In the genomic region with DNA sequence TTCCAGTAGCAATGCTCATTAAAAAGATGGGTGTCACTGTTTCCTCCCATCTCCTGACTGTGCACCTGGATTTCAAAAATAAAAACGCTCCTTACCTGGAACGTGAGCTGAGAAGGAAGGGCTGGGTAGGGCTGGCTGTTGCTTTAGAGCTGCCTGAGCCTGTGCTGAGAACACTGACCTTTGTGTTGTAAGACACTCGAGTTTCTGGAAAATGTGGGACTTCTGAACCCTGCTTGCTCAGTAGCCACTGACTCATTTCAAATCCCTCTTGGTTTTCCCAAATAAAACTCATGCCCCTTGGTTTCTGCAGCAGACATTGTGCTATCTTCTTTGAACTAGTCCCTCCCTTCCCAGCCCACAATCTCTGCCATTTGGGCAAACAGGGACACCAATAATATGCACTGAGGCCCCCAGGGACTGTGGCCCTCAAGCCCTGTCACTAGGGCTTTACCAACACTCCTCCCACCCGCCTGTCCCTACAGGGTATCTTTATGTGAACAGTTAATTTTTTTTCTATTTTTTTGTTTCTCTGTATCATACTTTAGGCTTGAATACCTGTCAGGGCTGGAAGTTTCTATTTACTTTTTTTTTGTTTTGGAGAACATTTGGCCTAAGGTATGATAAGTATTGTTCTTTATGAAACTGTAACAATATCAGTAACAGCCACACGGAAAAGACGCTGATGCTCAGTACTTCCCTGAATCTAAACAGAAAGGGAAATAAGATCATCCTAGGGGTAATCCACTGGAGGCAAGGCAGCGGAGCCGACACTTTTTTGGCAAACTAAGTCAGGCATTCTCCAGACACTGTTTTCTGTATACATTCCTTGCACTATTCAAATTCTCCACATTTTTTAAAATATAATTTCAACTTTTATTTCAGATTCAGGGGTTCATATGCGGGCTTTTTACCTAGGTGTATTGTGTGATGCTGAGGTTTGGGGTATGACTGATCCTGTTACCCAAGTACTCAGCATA, we compare ENCODE assay signal across 30 cellular contexts.
DNase-seq lines count a peak whose midpoint lies in the region; ATAC-seq and TF ChIP-seq lines count a peak whose summit lies in the region.
"Had no signal": no experiment of that assay in that cellular context is flagged by ENCODE, and none has a peak within 500 bp of the region (broad histone marks: within the 10 kb centered on the region; RNA-seq: fewer than 3 reads in every experiment).

No MANE protein-coding gene starts in this region.

- TF ChIP-seq CTCF in type B pancreatic cell (conservative IDR thresholded peaks at IDR 0.05), result no peak

- H3K9me3 Mint-ChIP-seq in central memory CD8-positive, alpha-beta T cell, result no peaks in the 10 kb centered on the region
- peaks cover 13% of the 10 kb centered on the region for H3K9me3 Mint-ChIP-seq in type B pancreatic cell

- ATAC-seq in central memory CD8-positive, alpha-beta T cell (replicated peaks; ENCODE audit: extremely low read depth, poor library complexity, severe bottlenecking), result no peak
- ATAC-seq in GM21786 (IDR thresholded peaks at IDR 0.05; ENCODE audit: unreplicated experiment), result no peak
- ATAC-seq: heart right ventricle had no signal

- H4K20me1 ChIP-seq in Karpas-422 (ENCODE audit: insufficient read depth, low read depth, low read length), result no peaks in the 10 kb centered on the region

- peak overlapping the region; percentile 50 for H3K4me2 ChIP-seq in Karpas-422 (ENCODE audit: low read depth, low read length, poor library complexity, severe bottlenecking)

- H2AFZ ChIP-seq in Karpas-422 (ENCODE audit: low read length), result no peak overlapping the region

- no peaks in the 10 kb centered on the region for H3K9me2 ChIP-seq in Karpas-422 (replicated peaks; ENCODE audit: insufficient read depth, low read length)

- no peak overlapping the region for H3K4me3 Mint-ChIP-seq in central memory CD8-positive, alpha-beta T cell
- H3K4me3 Mint-ChIP-seq in type B pancreatic cell, result no peak overlapping the region
- H3K4me3 Mint-ChIP-seq: endodermal cell, neural crest cell had no signal

- H3K4me3 ChIP-seq in Karpas-422 (ENCODE audit: low read length), result peak overlapping the region; percentile 26
- H3K4me3 ChIP-seq in skeletal muscle cell (ENCODE audit: low read depth, low read length), result no peak overlapping the region
- H3K4me3 ChIP-seq: colonic mucosa, heart right ventricle, left ventricle myocardium inferior, SJSA1, spleen, stomach had no signal

- no peaks in the 10 kb centered on the region for H3K27me3 Mint-ChIP-seq in central memory CD8-positive, alpha-beta T cell
- no peaks in the 10 kb centered on the region for H3K27me3 Mint-ChIP-seq in type B pancreatic cell
- H3K27me3 Mint-ChIP-seq: progenitor cell of endocrine pancreas had no signal

- H3K9me3 ChIP-seq in Karpas-422 (ENCODE audit: low read length), result no peaks in the 10 kb centered on the region
- H3K9me3 ChIP-seq: colonic mucosa, SJSA1 had no signal

- peaks cover 19% of the 10 kb centered on the region for H3K36me3 Mint-ChIP-seq in central memory CD8-positive, alpha-beta T cell (ENCODE audit: insufficient read depth)
- H3K36me3 Mint-ChIP-seq in type B pancreatic cell, result peaks cover 32% of the 10 kb centered on the region

- peaks cover 6% of the 10 kb centered on the region; the same call in 1 of the 2 replicates for H3K36me3 ChIP-seq in Karpas-422 (ENCODE audit: insufficient read depth, low read length)
- H3K36me3 ChIP-seq: brain microvascular endothelial cell, colonic mucosa had no signal

- DNase-seq in Karpas-422 (peak; percentile 42), iris pigment epithelial cell (ENCODE audit: low read depth) (peak; percentile 23), skeletal muscle cell (ENCODE audit: low read depth) (peak; percentile 32), type B pancreatic cell (ENCODE audit: extremely low spot score, unreplicated experiment) (no peak), NCI-H2081 (lab: John Stamatoyannopoulos, UW) (no peak), DMS153 treated with DMSO at 0.1 percent for 48 hours (lab: John Stamatoyannopoulos, UW; ENCODE audit: unreplicated experiment) (no peak)
- no peak for DNase-seq in central memory CD8-positive, alpha-beta T cell (ENCODE audit: low spot score in 2 of 2)
- DNase-seq: activated CD4-positive, alpha-beta T cell treated with anti-CD3 and anti-CD28 coated beads, Interleukin-2, amount 50 U/mL, for 4 hours; activated CD8-positive, alpha-beta memory T cell treated with anti-CD3 and anti-CD28 coated beads, Interleukin-2, amount 50 U/mL, for 48 hours; activated effector memory CD4-positive, alpha-beta T cell treated with anti-CD3 and anti-CD28 coated beads, Interleukin-2, amount 50 U/mL, for 16 hours; brain microvascular endothelial cell; C1 segment of cervical spinal cord; Calu3; colonic mucosa; EL; endodermal cell; heart right ventricle; left ventricle myocardium inferior; midbrain; NCI-H1105; NCI-H2029; NCI-H446 treated with DMSO at 0.1 percent for 48 hours; spleen; stimulated activated CD4-positive, alpha-beta T cell treated with anti-CD3 and anti-CD28 coated beads, Interleukin-4, amount 100 ng/mL, for 24 hours; stomach; T-helper 2 cell had no signal

- H3K4me1 Mint-ChIP-seq in central memory CD8-positive, alpha-beta T cell, result peaks cover 10% of the 10 kb centered on the region
- peaks cover 17% of the 10 kb centered on the region for H3K4me1 Mint-ChIP-seq in type B pancreatic cell (ENCODE audit: unreplicated experiment)

- peaks cover 32% of the 10 kb centered on the region for H3K4me1 ChIP-seq in Karpas-422 (ENCODE audit: low read length)
- H3K4me1 ChIP-seq: colonic mucosa, SJSA1, spleen had no signal

- no peaks in the 10 kb centered on the region for H3K79me2 ChIP-seq in Karpas-422 (ENCODE audit: low read length)

- H3K27ac Mint-ChIP-seq in central memory CD8-positive, alpha-beta T cell (ENCODE audit: low read depth), result peak overlapping the region; percentile 42
- no peak overlapping the region for H3K27ac Mint-ChIP-seq in type B pancreatic cell
- H3K27ac Mint-ChIP-seq: endodermal cell, progenitor cell of endocrine pancreas had no signal

- H3K27ac ChIP-seq in Karpas-422 (ENCODE audit: low read length), result peak overlapping the region; percentile 61
- H3K27ac ChIP-seq: brain microvascular endothelial cell, colonic mucosa, heart right ventricle, left ventricle myocardium inferior, SJSA1, spleen, stomach had no signal

- no peaks in the 10 kb centered on the region for H3K27me3 ChIP-seq in Karpas-422 (ENCODE audit: low read length)
- H3K27me3 ChIP-seq: brain microvascular endothelial cell, colonic mucosa, heart right ventricle, SJSA1, spleen, stomach had no signal

- H3K9ac ChIP-seq in Karpas-422 (ENCODE audit: low read length), result peak overlapping the region; percentile 18

Comparison
In these comparisons a context has a peak if more than half of its experiments do, and no peak if none do; other contexts are left out.
1. DNase-seq: peak in Karpas-422 (single experiment), iris pigment epithelial cell (single experiment) and skeletal muscle cell (single experiment); none in central memory CD8-positive, alpha-beta T cell (0 of 2), type B pancreatic cell (single experiment), NCI-H2081 (0 of 2) and DMS153 treated with DMSO at 0.1 percent for 48 hours (single experiment).